17 cellular contexts compared by ENCODE assay signal in genomic region chr4:100060765-100061416, GRCh38.
DNase-seq lines count a peak whose midpoint lies in the region; ATAC-seq, FAIRE-seq and TF ChIP-seq lines count a peak whose summit lies in the region.
"Had no signal": no experiment of that assay in that cellular context is flagged by ENCODE, and none has a peak within 500 bp of the region (broad histone marks: within the 10 kb centered on the region; RNA-seq: fewer than 3 reads in every experiment).

No MANE protein-coding gene starts in this region.

- TF ChIP-seq CTCF in H1 (IDR thresholded peaks at IDR 0.05; ENCODE audit: control extremely low read depth in 1 of 3, insufficient read depth in 1 of 3, low read depth in 1 of 3, low read length in 3 of 3) (no peak), hepatocyte (IDR thresholded peaks at IDR 0.05; ENCODE audit: poor library complexity) (no peak)

- H3K9me3 ChIP-seq in H1 (ENCODE audit: insufficient read depth in 2 of 2, low read depth in 1 of 2, low read length in 1 of 2) (no peaks in the 10 kb centered on the region), hepatocyte (ENCODE audit: low read depth) (no peaks in the 10 kb centered on the region)

- H2BK120ac ChIP-seq in H1 (replicated peaks; ENCODE audit: low read depth, low read length): no peak overlapping the region

- ATAC-seq in GM18873 (IDR thresholded peaks at IDR 0.05; ENCODE audit: low FRiP score, unreplicated experiment): peak; percentile 67
- peak; percentile 67 for ATAC-seq in GM21825 (IDR thresholded peaks at IDR 0.05; ENCODE audit: unreplicated experiment)
- peak; percentile 84 for ATAC-seq in HG03439 (IDR thresholded peaks at IDR 0.05; ENCODE audit: unreplicated experiment)
- ATAC-seq: stimulated activated naive CD8-positive, alpha-beta T cell treated with anti-CD3 and anti-CD28 coated beads, Interleukin-15, amount 100 ng/mL, for 72 hours had no signal

- no peak overlapping the region for H4K8ac ChIP-seq in H1 (ENCODE audit: extremely low read depth, insufficient read depth, low read length)

- H3K4me2 ChIP-seq in H1 (ENCODE audit: insufficient read depth in 1 of 2, low read depth in 2 of 2, low read length in 2 of 2) (peak overlapping the region in 1 of 2 experiments; percentile 0; a peak in 1 of 4 replicates), hepatocyte (no peak overlapping the region)

- H4K91ac ChIP-seq in H1 (replicated peaks; ENCODE audit: insufficient read length, low read length): no peak overlapping the region

- no peaks in the 10 kb centered on the region for H3K27me3 ChIP-seq in H1 (replicated peaks in 1 of 4; ENCODE audit: control insufficient read depth in 3 of 4, extremely low read depth in 1 of 4, insufficient read depth in 3 of 4, low read length in 3 of 4)
- no peaks in the 10 kb centered on the region for H3K27me3 ChIP-seq in hepatocyte

- no peak overlapping the region for H4K5ac ChIP-seq in H1 (ENCODE audit: insufficient read length, low read depth, low read length)

- no peak for FAIRE-seq in H1 (lab: Jason Lieb, UNC)
- FAIRE-seq: H54 had no signal

- WGBS in H1 (ENCODE audit: extremely low coverage in 1 of 2, insufficient coverage in 1 of 2, insufficient read length in 1 of 2, insufficient replicate concordance in 2 of 2, low coverage in 1 of 2, low lambda C conversion rate in 2 of 2, missing lambda C conversion rate in 1 of 2), 2 experiments: 70% methylated on average over 5 of the region's 5 CpGs; no CpG with 5 or more reads in 1 of the 2 experiments
- WGBS in hepatocyte (ENCODE audit: low lambda C conversion rate, missing lambda C conversion rate): 91% methylated on average over 5 of the region's 5 CpGs

- no peaks in the 10 kb centered on the region for H3K23me2 ChIP-seq in H1 (ENCODE audit: low read depth, low read length)

- H2BK5ac ChIP-seq in H1 (ENCODE audit: low read depth, low read length): no peak overlapping the region

- no peak overlapping the region for H3K14ac ChIP-seq in H1 (ENCODE audit: insufficient read length)

- H3K56ac ChIP-seq in H1 (replicated peaks; ENCODE audit: insufficient read length, low read depth, low read length): no peak overlapping the region

- H4K20me1 ChIP-seq in H1 (replicated peaks in 1 of 2; ENCODE audit: control insufficient read depth in 1 of 2, insufficient read depth in 2 of 2, low read length in 2 of 2): no peaks in the 10 kb centered on the region
- no peaks in the 10 kb centered on the region for H4K20me1 ChIP-seq in hepatocyte (ENCODE audit: insufficient read depth, poor library complexity, severe bottlenecking)

- H2AK5ac ChIP-seq in H1 (ENCODE audit: low read depth, low read length): no peak overlapping the region

- no peak overlapping the region for H3K23ac ChIP-seq in H1 (ENCODE audit: insufficient read length)

- no peak overlapping the region for H2BK20ac ChIP-seq in H1 (ENCODE audit: low read length)

- no peak for TF ChIP-seq RAD21 in H1 (IDR thresholded peaks at IDR 0.05 in 1 of 2, conservative IDR thresholded peaks at IDR 0.05 in 1 of 2; ENCODE audit: low read depth in 2 of 2, low read length in 2 of 2)

- H3K4me3 ChIP-seq in H1 (ENCODE audit: extremely low read depth in 1 of 4, insufficient read depth in 2 of 4, low read depth in 3 of 4, low read length in 4 of 4) (no peak overlapping the region), hepatocyte (no peak overlapping the region)

- CTCF ChIA-PET in H1 (lab: Charles Lee; ENCODE audit: partially characterized antibody): interaction anchor here (0.9 to 1.9 kb wide), 4 partner anchors 13 to 63 kb away, joined by 3 to 15 read pairs (median 6); no protein-coding TSS in a partner anchor

- H3K4me1 ChIP-seq in H1 (replicated peaks in 1 of 4; ENCODE audit: control insufficient read depth in 3 of 4, insufficient read depth in 4 of 4, low read length in 3 of 4) (peaks cover 0 to 6% (median 0%) of the 10 kb centered on the region in 4 experiments; a peak in 1 of 7 replicates), hepatocyte (ENCODE audit: insufficient read depth) (no peaks in the 10 kb centered on the region)

- POLR2A ChIA-PET in H1 (lab: Charles Lee; ENCODE audit: partially characterized antibody): interaction anchor here (0.7 kb wide), 1 partner anchor 112 kb away, joined by 3 read pairs; no protein-coding TSS in a partner anchor

- H3K27ac ChIP-seq in H1 (ENCODE audit: low read depth, low read length) (no peak overlapping the region), hepatocyte (no peak overlapping the region)

- H3K18ac ChIP-seq in H1 (ENCODE audit: extremely low read depth, low read length): no peak overlapping the region

- TF ChIP-seq EP300 in H1 (IDR thresholded peaks at IDR 0.05; ENCODE audit: borderline replicate concordance in 1 of 2, low read depth in 2 of 2, low read length in 2 of 2): no peak

- H3K36me3 ChIP-seq in H1 (ENCODE audit: control insufficient read depth in 2 of 4, insufficient read depth in 4 of 4, low read length in 3 of 4) (no peaks in the 10 kb centered on the region), hepatocyte (replicated peaks; ENCODE audit: insufficient read depth, low read depth) (no peaks in the 10 kb centered on the region)

- H2BK12ac ChIP-seq in H1 (ENCODE audit: low read depth, low read length): no peak overlapping the region

- no peaks in the 10 kb centered on the region for H3K79me1 ChIP-seq in H1 (ENCODE audit: low read depth, low read length)

- 0 out of 2 replicates have a peak overlapping the region, but pooled peaks have one; percentile 29 for H2AFZ ChIP-seq in H1 (ENCODE audit: low read length)
- H2AFZ ChIP-seq in hepatocyte: no peak overlapping the region

- DNase-seq in H1 (ENCODE audit: low read depth in 1 of 2, low spot score in 2 of 2) (no peak), hepatocyte (ENCODE audit: low spot score) (no peak), SKM-1 treated with dmso at 0.1 percent for 144 hours (lab: John Stamatoyannopoulos, UW; ENCODE audit: unreplicated experiment) (no peak), Kasumi-1 (lab: John Stamatoyannopoulos, UW) (no peak), AG08396 (ENCODE audit: low spot score) (no peak)
- DNase-seq: activated CD4-positive, alpha-beta memory T cell treated with anti-CD3 and anti-CD28 coated beads for 36 hours; activated naive CD4-positive, alpha-beta T cell treated with anti-CD3 and anti-CD28 coated beads for 36 hours; caudate nucleus; CD4-positive, alpha-beta memory T cell; NCI-H1105; stimulated activated CD4-positive, alpha-beta T cell treated with anti-CD3 and anti-CD28 coated beads, Interleukin-4, amount 100 ng/mL, for 1 hour; stimulated activated naive CD8-positive, alpha-beta T cell treated with anti-CD3 and anti-CD28 coated beads, Interleukin-15, amount 100 ng/mL, for 72 hours; T-helper 2 cell had no signal

- no peaks in the 10 kb centered on the region for H3K9me2 ChIP-seq in hepatocyte (replicated peaks; ENCODE audit: insufficient read depth)

- no peaks in the 10 kb centered on the region for H3K79me2 ChIP-seq in H1 (ENCODE audit: control insufficient read depth in 1 of 2, insufficient read depth in 2 of 2, low read length in 2 of 2)
- no peaks in the 10 kb centered on the region for H3K79me2 ChIP-seq in hepatocyte

- TF ChIP-seq POLR2A in H1 (IDR thresholded peaks at IDR 0.05; ENCODE audit: control extremely low read depth in 1 of 2, low read depth in 2 of 2, low read length in 2 of 2): no peak

- H3K4ac ChIP-seq in H1 (replicated peaks; ENCODE audit: insufficient read length, low read depth, low read length): no peak overlapping the region

- no peak overlapping the region for H3K9ac ChIP-seq in H1 (replicated peaks in 1 of 4; ENCODE audit: extremely low read depth in 1 of 4, low read depth in 3 of 4, low read length in 3 of 4)

- H2BK15ac ChIP-seq in H1 (ENCODE audit: low read length): no peak overlapping the region

TF ChIP-seq in H1, 55 proteins besides CTCF, POLR2A, EP300 and RAD21:
- no peak for TF ChIP-seq RNF2 (IDR thresholded peaks at IDR 0.05; ENCODE audit: borderline replicate concordance, low read depth, low read length, missing control alignments, poor library complexity, severe bottlenecking)
